Comparison of ENCODE assay signal across 8 cellular contexts in genomic region chr6:130613176-130613575, GRCh38.
"Had no signal": no experiment of that assay in that cellular context is flagged by ENCODE, and none has a peak within 500 bp of the region (broad histone marks: within the 10 kb centered on the region; RNA-seq: fewer than 3 reads in every experiment).

No MANE protein-coding gene starts in this region.

- ATAC-seq: GM12878 had no signal

- DNase-seq: GDM1, GF-D8 had no signal

- H3K4me3 ChIP-seq: GM12878 had no signal

- FAIRE-seq: G401.6, GM12878, GM12891, GM12892, GM18507, GM19239 had no signal
